ENCODE assay signal across 11 cellular contexts in genomic region chr16:84785843-84786538, GRCh38. TPM values are rescaled to one million over a fixed set of nuclear protein-coding genes. Genes with fewer than 3 reads are reported as not detected.
DNase-seq lines count a peak whose midpoint lies in the region; ATAC-seq, FAIRE-seq and TF ChIP-seq lines count a peak whose summit lies in the region.
"Had no signal": no experiment of that assay in that cellular context is flagged by ENCODE, and none has a peak within 500 bp of the region (broad histone marks: within the 10 kb centered on the region; RNA-seq: fewer than 3 reads in every experiment).

No MANE protein-coding gene starts in this region.

- WGBS in K562 (ENCODE audit: insufficient coverage, low coverage, missing lambda C conversion rate): 69% methylated on average over 10 of the region's 10 CpGs

- no peak for TF ChIP-seq EP300 in K562 (IDR thresholded peaks at IDR 0.05; ENCODE audit: low read length)

- peak overlapping the region; percentile 48 for H3K27ac Mint-ChIP-seq in Calu3 (ENCODE audit: unreplicated experiment)
- H3K27ac Mint-ChIP-seq: stimulated activated effector memory CD8-positive, alpha-beta T cell treated with anti-CD3 and anti-CD28 coated beads, Interleukin-12 subunit alpha, Interleukin-12 subunit beta, amount 100 ng/mL, for 72 hours had no signal

- no peaks in the 10 kb centered on the region for H3K9me3 Mint-ChIP-seq in Calu3 (ENCODE audit: low read depth, unreplicated experiment)
- H3K9me3 Mint-ChIP-seq: stimulated activated effector memory CD8-positive, alpha-beta T cell treated with anti-CD3 and anti-CD28 coated beads, Interleukin-12 subunit alpha, Interleukin-12 subunit beta, amount 100 ng/mL, for 72 hours had no signal

- DNase-seq in Calu3 (peak; percentile 91), NCI-H1694 treated with DMSO at 0.1 percent for 48 hours (lab: John Stamatoyannopoulos, UW) (peak; percentile 81), K562 (ENCODE audit: extremely low read depth in 1 of 4, low spot score in 3 of 4) (no peak), left kidney (ENCODE audit: low read depth, low spot score) (peak; percentile 33), MM.1S (no peak), activated gamma-delta T cell treated with Interleukin-2 at 50 U/mL for 16 hours (no peak)

- no peaks in the 10 kb centered on the region for H4K20me1 ChIP-seq in K562 (replicated peaks; ENCODE audit: control insufficient read depth, insufficient read depth, low read length)
- no peaks in the 10 kb centered on the region for H4K20me1 ChIP-seq in MM.1S (ENCODE audit: insufficient read depth, low read length)

- intact Hi-C loops in Calu3 (cut with micrococcal nuclease; ENCODE audit: unreplicated experiment): no loop called here
- intact Hi-C loops in K562 (cut with micrococcal nuclease): loop anchor here (1.0 kb wide), 1 partner anchor 163 kb away; no protein-coding TSS in a partner anchor

- H2AFZ ChIP-seq in K562 (ENCODE audit: low read depth, low read length): no peak overlapping the region
- no peak overlapping the region for H2AFZ ChIP-seq in MM.1S (ENCODE audit: low read length)

- peaks cover 25% of the 10 kb centered on the region for H3K36me3 Mint-ChIP-seq in Calu3 (ENCODE audit: insufficient read depth, unreplicated experiment)

- H3K9ac ChIP-seq in K562 (ENCODE audit: insufficient read depth in 1 of 2, low read depth in 2 of 2, low read length in 2 of 2): peak overlapping the region in 1 of 2 experiments; percentile 1; a peak in 1 of 4 replicates
- H3K9ac ChIP-seq in MM.1S (ENCODE audit: low read length): no peak overlapping the region

- no peaks in the 10 kb centered on the region for H3K9me3 ChIP-seq in K562 (replicated peaks; ENCODE audit: control insufficient read depth, insufficient read depth, low read depth, low read length)
- no peaks in the 10 kb centered on the region for H3K9me3 ChIP-seq in MM.1S (replicated peaks; ENCODE audit: insufficient read depth, low read length)
- H3K9me3 ChIP-seq: ascending aorta, prostate gland had no signal

- no peak for FAIRE-seq in K562 (lab: Jason Lieb, UNC)

- TF ChIP-seq POLR2A in K562 (conservative IDR thresholded peaks at IDR 0.05) (no peak), GM18505 (IDR thresholded peaks at IDR 0.05; ENCODE audit: borderline replicate concordance, extremely low read depth, insufficient read depth, insufficient read length) (no peak)

- H3K79me2 ChIP-seq in K562 (ENCODE audit: control insufficient read depth, insufficient read depth, low read length) (no peaks in the 10 kb centered on the region), MM.1S (ENCODE audit: low read length) (no peaks in the 10 kb centered on the region)

- peaks cover 0 to 8% of the 10 kb centered on the region in 2 experiments; a peak in 1 of 5 replicates for H3K4me1 ChIP-seq in K562 (replicated peaks in 1 of 2; ENCODE audit: control insufficient read depth in 2 of 2, insufficient read depth in 2 of 2, low read length in 2 of 2)
- H3K4me1 ChIP-seq in MM.1S (ENCODE audit: low read length): no peaks in the 10 kb centered on the region
- H3K4me1 ChIP-seq: ascending aorta had no signal

- H3K9me1 ChIP-seq in K562 (ENCODE audit: control insufficient read depth, insufficient read depth, low read length): no peaks in the 10 kb centered on the region

- ATAC-seq in K562: no peak
- ATAC-seq in GM18505 (IDR thresholded peaks at IDR 0.05; ENCODE audit: unreplicated experiment): no peak
- ATAC-seq in GM18520 (IDR thresholded peaks at IDR 0.05; ENCODE audit: unreplicated experiment): no peak
- ATAC-seq: stimulated activated effector memory CD8-positive, alpha-beta T cell treated with anti-CD3 and anti-CD28 coated beads, Interleukin-12 subunit alpha, Interleukin-12 subunit beta, amount 100 ng/mL, for 72 hours had no signal

- in situ Hi-C loops in K562 (cut with MboI): no loop called here

- CTCF ChIA-PET in Calu3 (lab: Charles Lee) (interaction anchor here (0.8 to 2.1 kb wide), 5 partner anchors 32 to 192 kb away, joined by 3 to 5 read pairs (median 3); no protein-coding TSS in a partner anchor), K562 (lab: Yijun Ruan, JAX; ENCODE audit: low intra/inter-chr PET ratio) (no interaction called here)

- TF ChIP-seq CTCF in Calu3 (IDR thresholded peaks at IDR 0.05; ENCODE audit: unreplicated experiment) (no peak), K562 (IDR thresholded peaks at IDR 0.05 in 2 of 3, conservative IDR thresholded peaks at IDR 0.05 in 1 of 3; ENCODE audit: insufficient read depth in 2 of 3, low read depth in 1 of 3, low read length in 3 of 3) (no peak), MM.1S (IDR thresholded peaks at IDR 0.05; ENCODE audit: low read length) (no peak)

- H3K4me3 ChIP-seq in K562 (no peak overlapping the region), MM.1S (ENCODE audit: low read length) (no peak overlapping the region)
- H3K4me3 ChIP-seq: ascending aorta, prostate gland had no signal

- H3F3A ChIP-seq in MM.1S (ENCODE audit: insufficient read depth, low read length): no peaks in the 10 kb centered on the region

- H3K4me2 ChIP-seq in K562 (ENCODE audit: insufficient read depth, low read length): no peak overlapping the region
- no peak overlapping the region for H3K4me2 ChIP-seq in MM.1S (ENCODE audit: low read depth, low read length)

- TF ChIP-seq RAD21 in K562 (CRISPR knock-in tag; conservative IDR thresholded peaks at IDR 0.05 in 1 of 2, IDR thresholded peaks at IDR 0.05 in 1 of 2): no peak

- H3K4me3 Mint-ChIP-seq in Calu3 (ENCODE audit: low read depth, unreplicated experiment): peak overlapping the region; percentile 25
- H3K4me3 Mint-ChIP-seq: stimulated activated effector memory CD8-positive, alpha-beta T cell treated with anti-CD3 and anti-CD28 coated beads, Interleukin-12 subunit alpha, Interleukin-12 subunit beta, amount 100 ng/mL, for 72 hours had no signal

- H3K27me3 Mint-ChIP-seq in Calu3 (ENCODE audit: unreplicated experiment): no peaks in the 10 kb centered on the region

- peaks cover 21% of the 10 kb centered on the region for H3K4me1 Mint-ChIP-seq in Calu3 (ENCODE audit: low read depth, unreplicated experiment)
- H3K4me1 Mint-ChIP-seq: stimulated activated effector memory CD8-positive, alpha-beta T cell treated with anti-CD3 and anti-CD28 coated beads, Interleukin-12 subunit alpha, Interleukin-12 subunit beta, amount 100 ng/mL, for 72 hours had no signal

- H3K36me3 ChIP-seq in K562 (ENCODE audit: control insufficient read depth, insufficient read depth, low read length): no peaks in the 10 kb centered on the region
- no peaks in the 10 kb centered on the region for H3K36me3 ChIP-seq in MM.1S (replicated peaks; ENCODE audit: insufficient read depth, low read length)
- H3K36me3 ChIP-seq: ascending aorta, prostate gland had no signal

- BruUV-seq in Calu3 (replicated peaks; lab: Mats Ljungman, UMichigan) (no TSS peak), K562 (replicated peaks; lab: Mats Ljungman, UMichigan) (no TSS peak)

- H3K27me3 ChIP-seq in K562 (ENCODE audit: control insufficient read depth in 2 of 2, insufficient read depth in 2 of 2, low read length in 2 of 2): peaks cover 0 to 12% of the 10 kb centered on the region in 2 experiments; a peak in 2 of 5 replicates
- H3K27me3 ChIP-seq in MM.1S (replicated peaks; ENCODE audit: insufficient read depth, low read length): no peaks in the 10 kb centered on the region
- H3K27me3 ChIP-seq: ascending aorta had no signal

- H3K9me2 ChIP-seq in MM.1S (replicated peaks; ENCODE audit: insufficient read depth, low read length): no peaks in the 10 kb centered on the region

- H3K27ac ChIP-seq in K562 (ENCODE audit: extremely low read depth, low read depth, low read length) (no peak overlapping the region), MM.1S (ENCODE audit: low read length) (no peak overlapping the region)
- H3K27ac ChIP-seq: ascending aorta had no signal

- POLR2A ChIA-PET in K562 (lab: Yijun Ruan, JAX): no interaction called here

TF ChIP-seq in K562, 482 proteins besides CTCF, POLR2A, EP300 and RAD21 (continues in another document):
- no peak for TF ChIP-seq PRPF4 (IDR thresholded peaks at IDR 0.05; ENCODE audit: insufficient read depth, low read depth, low read length, poor library complexity, severe bottlenecking)
- TF ChIP-seq ZNF239 (CRISPR knock-in tag; IDR thresholded peaks at IDR 0.05): no peak
- 0 out of 2 replicates have a peak, but pooled peaks have one; percentile 44 for TF ChIP-seq HINFP (tag; conservative IDR thresholded peaks at IDR 0.05; ENCODE audit: low read depth)

RNA-seq across cellular contexts. Expression of gene CRISPLD2, which starts 33.8 kb away (rescaled TPM):
- total RNA-seq in Calu3 (2022) (5.9 and 6.5 TPM in 2 replicates), K562 (2014; rRNA removed) (0.12 TPM in 1 of 2 replicates, not detected in the other), K562 (2014; rRNA removed; fragmentation: Illumina TruSeq; extraction: Trizol) (0.04 and 0.10 TPM in 2 replicates), K562 (2015; rRNA removed; fragmentation: Illumina TruSeq; extraction: Trizol) (not detected in 2 replicates), K562 (2021) (0.22 and 0.24 TPM in 2 replicates)
- total RNA-seq in K562 (2011; cell fraction: chromatin; rRNA removed; ENCODE audit: low replicate concordance): 0.42 TPM in 1 of 2 replicates, not detected in the other
- 0.13 and 0.17 TPM in 2 replicates for total RNA-seq in K562 (2011; cell fraction: nucleolus; rRNA removed)
- 0.31 TPM in 1 of 2 replicates, not detected in the other for total RNA-seq in K562 (2011; cell fraction: nucleoplasm; rRNA removed)
- polyA plus RNA-seq in K562 (2011; rRNA removed) (0.05 TPM in 1 of 2 replicates, not detected in the other), K562 (2014; fragmentation: Illumina TruSeq; extraction: Trizol) (0.03 and 0.06 TPM in 2 replicates), K562 (2014; fragmentation: Nextera tagmentation; extraction: Ambion mirVana) (under 1 TPM in 1 of 2 experiments, not detected in 1; 0.03 TPM), K562 (2014; rRNA removed) (0.08 TPM in 1 of 2 replicates, not detected in the other)
- polyA plus RNA-seq in K562 (2011; cell fraction: cytosol; rRNA removed): 0.03 and 0.19 TPM in 2 replicates
- polyA plus RNA-seq in K562 (2011; cell fraction: nucleus; rRNA removed): 0.34 TPM in 1 of 2 replicates, not detected in the other
- polyA plus RNA-seq in K562 (2012): 0.07 and 0.16 TPM in 2 replicates
- 0.04 and 0.06 TPM in 2 replicates for polyA minus RNA-seq in K562 (2011; rRNA and poly(A)+ RNA removed)
- not detected in 2 replicates for polyA minus RNA-seq in K562 (2011; cell fraction: cytosol; rRNA and poly(A)+ RNA removed)
- polyA minus RNA-seq in K562 (2011; cell fraction: nucleus; rRNA and poly(A)+ RNA removed): 0.27 TPM in 1 of 2 replicates, not detected in the other

Comparison
In these comparisons a context has a peak if more than half of its experiments do, and no peak if none do; other contexts are left out.
1. DNase-seq: peak in Calu3 (single experiment), NCI-H1694 treated with DMSO at 0.1 percent for 48 hours (single experiment) and left kidney (single experiment); none in K562 (0 of 4), MM.1S (single experiment) and activated gamma-delta T cell treated with Interleukin-2 at 50 U/mL for 16 hours (single experiment).